ENCODE assay signal across 8 cellular contexts in the genomic region with DNA sequence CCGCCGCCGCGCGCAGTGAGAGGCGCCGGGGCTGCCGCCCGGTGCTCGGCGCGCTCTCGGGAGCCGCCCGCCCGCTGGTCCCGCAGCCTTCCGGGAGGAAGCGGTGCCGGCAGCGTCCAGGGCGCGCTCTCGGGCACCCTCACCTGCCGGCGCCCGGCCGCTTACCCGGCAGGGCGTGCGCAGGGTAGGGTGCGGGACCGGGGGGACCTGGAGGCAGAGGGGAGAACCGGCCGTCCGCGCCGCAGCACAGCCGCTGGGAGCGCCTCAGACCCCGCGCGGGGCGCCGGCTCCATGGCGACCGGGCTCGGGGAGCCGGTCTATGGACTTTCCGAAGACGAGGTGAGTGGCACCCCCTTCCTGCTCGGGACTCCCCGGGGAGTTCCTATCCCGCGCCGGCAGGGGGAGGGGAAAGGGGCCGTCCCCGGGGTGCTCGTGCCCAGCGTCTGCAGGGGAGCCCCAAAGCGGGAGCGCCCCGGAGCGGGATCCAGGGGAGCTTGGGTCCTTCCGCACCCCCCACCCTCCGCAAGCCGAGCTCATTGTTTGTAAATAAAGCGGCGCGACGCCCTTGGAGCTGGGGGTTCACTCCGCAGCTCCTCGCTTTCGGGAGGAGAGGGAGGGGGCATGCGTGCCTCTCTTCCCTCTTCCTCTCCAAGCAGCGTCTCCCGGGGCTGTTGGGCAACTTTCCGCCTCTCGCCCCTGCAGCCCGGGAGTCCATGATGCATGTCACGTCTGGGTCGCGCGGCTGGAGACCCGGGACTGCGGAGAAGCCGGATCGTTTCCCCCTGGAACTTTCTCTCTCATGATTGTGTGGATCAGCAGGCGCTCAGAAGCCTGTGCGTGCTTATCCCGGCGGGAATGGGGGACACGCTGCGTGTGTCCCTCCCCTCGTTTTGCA. TPM values are rescaled to one million over a fixed set of nuclear protein-coding genes. Genes with fewer than 3 reads are reported as not detected.
A peak's percentile ranks its signal among the peaks of the same experiment; 100 is the strongest.
DNase-seq lines count a peak whose midpoint lies in the region; ATAC-seq and TF ChIP-seq lines count a peak whose summit lies in the region.

No MANE protein-coding gene starts in this region.

- H3K79me2 ChIP-seq in ACC112 (ENCODE audit: control insufficient read depth, insufficient read depth, low read length, unreplicated experiment): peaks cover 22% of the 10 kb centered on the region

- H3K36me3 ChIP-seq in ACC112 (ENCODE audit: insufficient read depth, low read length) (no peaks in the 10 kb centered on the region), thoracic aorta (no peaks in the 10 kb centered on the region)

- H3K27me3 Mint-ChIP-seq in natural killer cell (ENCODE audit: low read depth in 2 of 2): peaks cover 10 to 12% of the 10 kb centered on the region in 2 donors

- H3K9me3 ChIP-seq in thoracic aorta: no peaks in the 10 kb centered on the region

- H3K27ac Mint-ChIP-seq in natural killer cell: peak overlapping the region; percentile 38 to 63

- H3K4me1 ChIP-seq in ACC112 (ENCODE audit: control insufficient read depth, insufficient read depth, low read length, unreplicated experiment) (peaks cover 7% of the 10 kb centered on the region), thoracic aorta (ENCODE audit: control insufficient read depth in 1 of 2, low read depth in 2 of 2) (peaks cover 12 to 26% of the 10 kb centered on the region in 2 donors)

- peak overlapping the region; percentile 65 for H2AFZ ChIP-seq in ACC112 (ENCODE audit: low read length, unreplicated experiment)

- peaks cover 20 to 30% of the 10 kb centered on the region in 2 donors for H3K4me1 Mint-ChIP-seq in natural killer cell

- H3K27me3 ChIP-seq in ACC112 (ENCODE audit: insufficient read depth, low read length) (no peaks in the 10 kb centered on the region), thoracic aorta (replicated peaks; ENCODE audit: insufficient read depth) (no peaks in the 10 kb centered on the region)

- DNase-seq in NCI-H226 (peak; percentile 26), natural killer cell (peak; percentile 42), thoracic aorta (ENCODE audit: low spot score) (peak; percentile 23)
- DNase-seq in activated T-cell treated with anti-CD3 and anti-CD28 coated beads, Interleukin-2, amount 50 U/mL, for 1 hour: peak; percentile 56

- TF ChIP-seq CTCF in natural killer cell (IDR thresholded peaks at IDR 0.05) (no peak), thoracic aorta (IDR thresholded peaks at IDR 0.05) (no peak)

- no peak overlapping the region for H3K27ac ChIP-seq in ACC112 (ENCODE audit: low read depth, low read length)
- peak overlapping the region in 1 of 2 donors; percentile 48 for H3K27ac ChIP-seq in thoracic aorta

- H3K36me3 Mint-ChIP-seq in natural killer cell: no peaks in the 10 kb centered on the region

- no peaks in the 10 kb centered on the region for H3K9me3 Mint-ChIP-seq in natural killer cell

- ATAC-seq in GM18517 (IDR thresholded peaks at IDR 0.05; ENCODE audit: unreplicated experiment) (peak; percentile 42), HG02970 (IDR thresholded peaks at IDR 0.05; ENCODE audit: low FRiP score, unreplicated experiment) (peak; percentile 45), esophagus mucosa (peak; percentile 63), natural killer cell (peak; percentile 36 to 56 (median 42)), thoracic aorta (ENCODE audit: insufficient number of reproducible peaks, low FRiP score, low read depth) (no peak)

- H3K4me3 ChIP-seq in ACC112 (ENCODE audit: low read depth, low read length) (peak overlapping the region; percentile 79), thoracic aorta (peak overlapping the region; percentile 86)

- H3K4me3 Mint-ChIP-seq in natural killer cell: peak overlapping the region; percentile 95

- intact Hi-C loops in natural killer cell (cut with micrococcal nuclease): loop anchor here (5.0 kb wide), 1 partner anchor 93 kb away; no protein-coding TSS in a partner anchor

RNA-seq across cellular contexts. Expression of gene NEDD4L, which starts 0.6 kb away (rescaled TPM):
- total RNA-seq in esophagus mucosa (16.2 TPM), natural killer cell (10 to 100 TPM in 2 of 3 donors, 1 to 10 TPM in 1; 3.4 to 15.3 (median 14.3) TPM), thoracic aorta (10 to 100 TPM; 13.9 to 22.9 TPM)
